In the genomic region with DNA sequence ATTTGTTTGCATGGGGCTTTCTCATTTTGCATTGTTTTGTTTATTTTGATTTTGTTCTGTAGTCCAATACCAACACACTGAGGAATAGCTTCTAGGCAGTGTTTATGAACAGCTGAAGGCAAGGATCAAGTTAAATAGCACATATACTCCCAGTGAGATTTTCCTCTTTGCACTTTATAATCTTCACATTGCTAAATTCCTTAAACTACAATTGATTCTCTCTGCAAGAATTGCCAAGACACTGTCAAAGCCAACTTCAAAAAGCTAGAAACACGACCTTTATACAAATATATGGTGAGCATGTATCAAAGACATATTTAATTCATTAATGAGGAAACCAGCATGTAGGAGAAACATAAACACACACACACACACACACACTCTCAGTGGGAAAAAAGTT, we compare ENCODE assay signal across 13 cellular contexts.
DNase-seq lines count a peak whose midpoint lies in the region; ATAC-seq, FAIRE-seq and TF ChIP-seq lines count a peak whose summit lies in the region.
"Had no signal": no experiment of that assay in that cellular context is flagged by ENCODE, and none has a peak within 500 bp of the region (broad histone marks: within the 10 kb centered on the region; RNA-seq: fewer than 3 reads in every experiment).

No MANE protein-coding gene starts in this region.

- H3K27ac ChIP-seq in tibial nerve (no peak overlapping the region), substantia nigra (ENCODE audit: low read depth, low read length, poor library complexity, severe bottlenecking) (no peak overlapping the region)

- no peak for ATAC-seq in T-helper 17 cell

- H3K9me3 Mint-ChIP-seq in brain: peaks cover 0 to 12% (median 4%) of the 10 kb centered on the region in 5 experiments
- peaks cover 10% of the 10 kb centered on the region for H3K9me3 Mint-ChIP-seq in nephron

- no peak for TF ChIP-seq EP300 in tibial nerve (IDR thresholded peaks at IDR 0.05)

- H3K27me3 ChIP-seq in tibial nerve: no peaks in the 10 kb centered on the region

- DNase-seq in GM12892 (ENCODE audit: insufficient read length) (no peak), T-helper 17 cell (no peak), tibial nerve (ENCODE audit: low spot score in 2 of 2) (no peak), COLO668 (lab: John Stamatoyannopoulos, UW; ENCODE audit: unreplicated experiment) (no peak), substantia nigra (lab: John Stamatoyannopoulos, UW) (no peak)
- DNase-seq: CD8-positive, alpha-beta memory T cell; DMS 273 treated with DMSO at 0.1 percent for 48 hours; HCEC 1CT; HFFc6 had no signal

- no peaks in the 10 kb centered on the region for H3K36me3 ChIP-seq in tibial nerve

- H3K4me3 Mint-ChIP-seq in T-helper 17 cell (no peak overlapping the region), brain (no peak overlapping the region), nephron (peak overlapping the region in 1 of 3 experiments; percentile 10)
- H3K4me3 Mint-ChIP-seq: CD14-positive monocyte, HFFc6 had no signal

- TF ChIP-seq POLR2A in GM12892 (IDR thresholded peaks at IDR 0.05; ENCODE audit: low read depth, low read length) (no peak), tibial nerve (IDR thresholded peaks at IDR 0.05) (no peak)

- H3K27ac Mint-ChIP-seq in T-helper 17 cell: peak overlapping the region; percentile 37
- peak overlapping the region in 3 of 5 experiments; percentile 17 to 84 (median 68) for H3K27ac Mint-ChIP-seq in brain
- peak overlapping the region; percentile 62 to 95 (median 86) for H3K27ac Mint-ChIP-seq in nephron
- H3K27ac Mint-ChIP-seq: HFFc6 had no signal

- 35 to 46% methylated on average over 1 of the region's 1 CpG for WGBS in tibial nerve, 2 donors

- H3K27me3 Mint-ChIP-seq in T-helper 17 cell (no peaks in the 10 kb centered on the region), brain (no peaks in the 10 kb centered on the region), nephron (ENCODE audit: low read depth) (peaks cover 3% of the 10 kb centered on the region)

- FAIRE-seq in GM12892 (lab: Jason Lieb, UNC): peak; percentile 58
- FAIRE-seq: GM12878 had no signal

- peaks cover 0 to 9% (median 4%) of the 10 kb centered on the region in 4 donors for H3K4me1 ChIP-seq in tibial nerve

- TF ChIP-seq CTCF in brain (conservative IDR thresholded peaks at IDR 0.05) (no peak), nephron (IDR thresholded peaks at IDR 0.05; ENCODE audit: unreplicated experiment in 3 of 3) (no peak), tibial nerve (IDR thresholded peaks at IDR 0.05) (no peak)

- no peaks in the 10 kb centered on the region for H3K9me3 ChIP-seq in T-helper 17 cell (ENCODE audit: control insufficient read depth, low read length, poor library complexity, severe bottlenecking)
- no peaks in the 10 kb centered on the region for H3K9me3 ChIP-seq in tibial nerve

- H3K4me3 ChIP-seq in tibial nerve: no peak overlapping the region
- H3K4me3 ChIP-seq: GM12878 had no signal

- H3K4me1 Mint-ChIP-seq in T-helper 17 cell (peaks cover 9% of the 10 kb centered on the region), brain (peaks cover 29% of the 10 kb centered on the region), nephron (peaks cover 15% of the 10 kb centered on the region)

- H3K36me3 Mint-ChIP-seq in T-helper 17 cell (ENCODE audit: low read depth) (no peaks in the 10 kb centered on the region), brain (no peaks in the 10 kb centered on the region), nephron (ENCODE audit: low read depth) (no peaks in the 10 kb centered on the region)
- H3K36me3 Mint-ChIP-seq: CD14-positive monocyte; CD8-positive, alpha-beta memory T cell had no signal
